16 cellular contexts compared by ENCODE assay signal in genomic region chr6:14282854-14283505, GRCh38.
"Had no signal": no experiment of that assay in that cellular context is flagged by ENCODE, and none has a peak within 500 bp of the region (broad histone marks: within the 10 kb centered on the region; RNA-seq: fewer than 3 reads in every experiment).

No MANE protein-coding gene starts in this region.

- H3K27me3 Mint-ChIP-seq: effector memory CD8-positive, alpha-beta T cell; naive B cell had no signal

- H3K27ac Mint-ChIP-seq: dendritic cell treated with granulocyte-macrophage colony-stimulating factor and Interleukin-4, amounts not matched to agents 40 ng/mL and 50 ng/mL, for 4 days; effector memory CD8-positive, alpha-beta T cell; immature natural killer cell had no signal

- H3K4me1 ChIP-seq: gastrocnemius medialis, upper lobe of left lung, vagina had no signal

- H3K27me3 ChIP-seq: esophagus muscularis mucosa, gastrocnemius medialis, heart right ventricle, right atrium auricular region, upper lobe of left lung, vagina had no signal

- H3K4me3 Mint-ChIP-seq: dendritic cell treated with granulocyte-macrophage colony-stimulating factor and Interleukin-4, amounts not matched to agents 40 ng/mL and 50 ng/mL, for 4 days; effector memory CD8-positive, alpha-beta T cell; immature natural killer cell; naive B cell had no signal

- H3K27ac ChIP-seq: epithelial cell of prostate, esophagus muscularis mucosa, gastrocnemius medialis, right atrium auricular region, upper lobe of left lung, vagina had no signal

- H3K4me2 ChIP-seq: smooth muscle cell had no signal

- H3K36me3 ChIP-seq: esophagus muscularis mucosa, gastrocnemius medialis, heart right ventricle, right atrium auricular region, upper lobe of left lung, vagina had no signal

- ATAC-seq: effector memory CD8-positive, alpha-beta T cell; gastrocnemius medialis had no signal

- DNase-seq: effector memory CD8-positive, alpha-beta T cell; gastrocnemius medialis; heart right ventricle; immature natural killer cell; left ventricle myocardium superior; naive B cell; posterior cingulate gyrus; stimulated activated CD4-positive, alpha-beta T cell treated with anti-CD3 and anti-CD28 coated beads, Interleukin-2, amount 100 ng/mL, for 48 hours; stimulated activated naive CD4-positive, alpha-beta T cell treated with Interleukin-2 at 50 U/mL for 16 hours; upper lobe of left lung had no signal

- H3K4me3 ChIP-seq: esophagus muscularis mucosa, gastrocnemius medialis, heart right ventricle, right atrium auricular region, smooth muscle cell, upper lobe of left lung, vagina had no signal

- H3K9me3 ChIP-seq: esophagus muscularis mucosa, gastrocnemius medialis, upper lobe of left lung, vagina had no signal
